ENCODE assay signal across 9 cellular contexts in genomic region chr10:110651044-110651958, GRCh38. TPM values are rescaled to one million over a fixed set of nuclear protein-coding genes. Genes with fewer than 3 reads are reported as not detected.
A peak's percentile ranks its signal among the peaks of the same experiment; 100 is the strongest.
DNase-seq lines count a peak whose midpoint lies in the region; ATAC-seq and TF ChIP-seq lines count a peak whose summit lies in the region.
"Had no signal": no experiment of that assay in that cellular context is flagged by ENCODE, and none has a peak within 500 bp of the region (broad histone marks: within the 10 kb centered on the region; RNA-seq: fewer than 3 reads in every experiment).

No MANE protein-coding gene starts in this region.

- no peaks in the 10 kb centered on the region for H3K9me3 Mint-ChIP-seq in activated naive CD8-positive, alpha-beta T cell treated with anti-CD3 and anti-CD28 coated beads for 36 hours

- TF ChIP-seq CTCF in AG04449 (IDR thresholded peaks at IDR 0.05; ENCODE audit: insufficient read depth, low read length, missing control alignments) (no peak), psoas muscle (IDR thresholded peaks at IDR 0.05) (no peak), stomach (IDR thresholded peaks at IDR 0.05) (no peak), body of pancreas (IDR thresholded peaks at IDR 0.05) (no peak), spleen (IDR thresholded peaks at IDR 0.05 in 8 of 11, conservative IDR thresholded peaks at IDR 0.05 in 3 of 11) (no peak)

- H3K4me3 ChIP-seq in AG04449 (ENCODE audit: low read depth, low read length) (peak overlapping the region; percentile 39), psoas muscle (peak overlapping the region; percentile 24), stomach (no peak overlapping the region), body of pancreas (no peak overlapping the region), spleen (no peak overlapping the region)
- H3K4me3 ChIP-seq: cardiac muscle cell had no signal

- CTCF ChIA-PET in AG04449 (lab: Yijun Ruan, JAX): no interaction called here

- H3K4me1 Mint-ChIP-seq in activated naive CD8-positive, alpha-beta T cell treated with anti-CD3 and anti-CD28 coated beads for 36 hours: peaks cover 32% of the 10 kb centered on the region

- H3K4me1 ChIP-seq in psoas muscle: peaks cover 77% of the 10 kb centered on the region
- H3K4me1 ChIP-seq in stomach: no peaks in the 10 kb centered on the region
- no peaks in the 10 kb centered on the region for H3K4me1 ChIP-seq in body of pancreas
- peaks cover 0 to 6% (median 0%) of the 10 kb centered on the region in 6 donors for H3K4me1 ChIP-seq in spleen

- ATAC-seq in GM18870 (IDR thresholded peaks at IDR 0.05; ENCODE audit: unreplicated experiment) (peak; percentile 76), HG03135 (IDR thresholded peaks at IDR 0.05; ENCODE audit: unreplicated experiment) (peak; percentile 77), psoas muscle (peak; percentile 90 to 95 (median 90)), body of pancreas (no peak)

- H3K27me3 Mint-ChIP-seq in activated naive CD8-positive, alpha-beta T cell treated with anti-CD3 and anti-CD28 coated beads for 36 hours: peaks cover 72% of the 10 kb centered on the region

- intact Hi-C loops in psoas muscle (cut with DNase I) (no loop called here), stomach (cut with DNase I; ENCODE audit: low total_unique reads) (no loop called here), body of pancreas (cut with DNase I) (no loop called here), spleen (cut with DNase I; ENCODE audit: low total_unique reads) (no loop called here)

- no peak for TF ChIP-seq POLR2A in stomach (IDR thresholded peaks at IDR 0.05)
- TF ChIP-seq POLR2A in body of pancreas (IDR thresholded peaks at IDR 0.05): no peak
- TF ChIP-seq POLR2A in spleen (IDR thresholded peaks at IDR 0.05): no peak

- H3K36me3 ChIP-seq in psoas muscle (ENCODE audit: insufficient read depth in 1 of 2, low read depth in 1 of 2) (no peaks in the 10 kb centered on the region), stomach (no peaks in the 10 kb centered on the region), body of pancreas (replicated peaks in 1 of 2; ENCODE audit: insufficient read depth in 1 of 2, low read depth in 2 of 2) (no peaks in the 10 kb centered on the region), spleen (no peaks in the 10 kb centered on the region)
- H3K36me3 ChIP-seq: cardiac muscle cell had no signal

- POLR2A ChIA-PET in AG04449 (lab: Yijun Ruan, JAX): interaction anchor here (1.1 kb wide), 1 partner anchor 14 kb away, joined by 4 read pairs; no protein-coding TSS in a partner anchor

- H3K9me3 ChIP-seq in psoas muscle: no peaks in the 10 kb centered on the region
- no peaks in the 10 kb centered on the region for H3K9me3 ChIP-seq in stomach
- no peaks in the 10 kb centered on the region for H3K9me3 ChIP-seq in body of pancreas
- no peaks in the 10 kb centered on the region for H3K9me3 ChIP-seq in spleen

- no peaks in the 10 kb centered on the region for H3K27me3 ChIP-seq in psoas muscle (ENCODE audit: insufficient read depth in 3 of 3, low read length in 2 of 3)
- H3K27me3 ChIP-seq in stomach: peaks cover 0 to 74% (median 31%) of the 10 kb centered on the region in 3 donors
- no peaks in the 10 kb centered on the region for H3K27me3 ChIP-seq in body of pancreas
- H3K27me3 ChIP-seq in spleen (replicated peaks in 1 of 7): peaks cover 0 to 78% (median 32%) of the 10 kb centered on the region in 7 donors
- H3K27me3 ChIP-seq: cardiac muscle cell had no signal

- DNase-seq in AG04449 (ENCODE audit: low read depth, low spot score) (peak; percentile 42), psoas muscle (peak; percentile 47 to 75), stomach (no peak), body of pancreas (no peak), spleen (no peak)
- peak; percentile 40 for DNase-seq in activated naive CD8-positive, alpha-beta T cell treated with anti-CD3 and anti-CD28 coated beads for 36 hours

- WGBS in psoas muscle, 3 donors: 17 to 34% (median 30%) methylated on average over 12 of the region's 12 CpGs
- 49 to 63% (median 50%) methylated on average over 12 of the region's 12 CpGs for WGBS in stomach, 5 donors
- WGBS in body of pancreas, 2 donors: 49 to 55% methylated on average over 9 to 12 of the region's 12 CpGs
- 24 to 38% (median 27%) methylated on average over 12 of the region's 12 CpGs for WGBS in spleen, 5 donors

- no peak overlapping the region for H3K4me3 Mint-ChIP-seq in activated naive CD8-positive, alpha-beta T cell treated with anti-CD3 and anti-CD28 coated beads for 36 hours

- TF ChIP-seq EP300 in stomach (IDR thresholded peaks at IDR 0.05): no peak

- H3K27ac Mint-ChIP-seq in activated naive CD8-positive, alpha-beta T cell treated with anti-CD3 and anti-CD28 coated beads for 36 hours: no peak overlapping the region

- peak overlapping the region; percentile 96 for H3K27ac ChIP-seq in psoas muscle
- H3K27ac ChIP-seq in stomach: peak overlapping the region in 1 of 5 donors; percentile 68
- H3K27ac ChIP-seq in body of pancreas: no peak overlapping the region
- H3K27ac ChIP-seq in spleen: no peak overlapping the region
- H3K27ac ChIP-seq: cardiac muscle cell had no signal

- no peaks in the 10 kb centered on the region for H3K36me3 Mint-ChIP-seq in activated naive CD8-positive, alpha-beta T cell treated with anti-CD3 and anti-CD28 coated beads for 36 hours

RNA-seq across cellular contexts. Expression of gene RBM20, which starts 7.2 kb away (rescaled TPM):
- total RNA-seq in activated naive CD8-positive, alpha-beta T cell treated with anti-CD3 and anti-CD28 coated beads for 36 hours: under 1 TPM; 0.42 to 0.45 TPM
- 10 to 100 TPM; 14.2 to 48.8 (median 25.1) TPM for total RNA-seq in psoas muscle
- polyA plus RNA-seq in psoas muscle: 10 to 100 TPM in 1 of 3 donors, 1 to 10 TPM in 2; 1.6 to 11.7 (median 6.7) TPM
- total RNA-seq in stomach: 1 to 10 TPM in 1 of 5 donors, under 1 TPM in 3, not detected in 1; under 0.01 to 6.2 (median 0.59) TPM
- 1 to 10 TPM in 1 of 3 donors, under 1 TPM in 1, not detected in 1; 0.25 to 2.3 TPM for polyA plus RNA-seq in stomach
- total RNA-seq in body of pancreas: 10 to 100 TPM; 14.5 to 39.4 TPM
- under 1 TPM in 6 of 7 donors, not detected in 1; 0.07 to 0.72 (median 0.42) TPM for total RNA-seq in spleen
- polyA plus RNA-seq in spleen: under 1 TPM; 0.04 to 0.45 (median 0.09) TPM

Comparison
In these comparisons a context has a peak if more than half of its experiments do, and no peak if none do; other contexts are left out.
1. DNase-seq: peak in AG04449 (single experiment), activated naive CD8-positive, alpha-beta T cell treated with anti-CD3 and anti-CD28 coated beads for 36 hours (single experiment) and psoas muscle (2 of 2); none in stomach (single experiment), body of pancreas (0 of 4) and spleen (single experiment).
2. H3K4me3 ChIP-seq: peak in AG04449 (single experiment) and psoas muscle (single experiment); none in stomach (0 of 4), body of pancreas (0 of 2) and spleen (0 of 8).